In genomic region chr7:141480953-141481352, GRCh38 we compare ENCODE assay signal across 26 cellular contexts.
"Had no signal": no experiment of that assay in that cellular context is flagged by ENCODE, and none has a peak within 500 bp of the region (broad histone marks: within the 10 kb centered on the region; RNA-seq: fewer than 3 reads in every experiment).

No MANE protein-coding gene starts in this region.

- FAIRE-seq: astrocyte, K562 had no signal

- H3K9me3 Mint-ChIP-seq: activated B cell treated with CpG ODN at 0.5 μM for 24 hours; activated CD4-positive, alpha-beta T cell treated with anti-CD3 and anti-CD28 coated beads, Interleukin-2, amount 10 ng/mL, durations not matched to agents 24 days and 14 days; activated naive CD4-positive, alpha-beta T cell treated with anti-CD3 and anti-CD28 coated beads for 36 hours; activated T-helper 17 cell treated with anti-CD3 and anti-CD28 coated beads, Interleukin-2, amount 50 U/mL, for 72 hours; brain had no signal

- H3K4me1 ChIP-seq: SJCRH30 had no signal

- H3K27ac Mint-ChIP-seq: activated B cell treated with CpG ODN at 0.5 μM for 24 hours; activated CD4-positive, alpha-beta T cell treated with anti-CD3 and anti-CD28 coated beads, Interleukin-2, amount 10 ng/mL, durations not matched to agents 24 days and 14 days; activated naive CD4-positive, alpha-beta T cell treated with anti-CD3 and anti-CD28 coated beads for 36 hours; activated naive CD8-positive, alpha-beta T cell; activated T-helper 17 cell treated with anti-CD3 and anti-CD28 coated beads, Interleukin-2, amount 50 U/mL, for 72 hours; T-helper 17 cell had no signal

- H3K4me3 ChIP-seq: cardiac muscle cell, K562, SJCRH30 had no signal

- ATAC-seq: activated T-helper 17 cell treated with anti-CD3 and anti-CD28 coated beads, Interleukin-2, amount 50 U/mL, for 72 hours; K562; Right ventricle myocardium inferior; T-helper 17 cell had no signal

- H3K36me3 ChIP-seq: cardiac muscle cell, SJCRH30 had no signal

- H3K36me3 Mint-ChIP-seq: activated naive CD8-positive, alpha-beta T cell; brain had no signal

- DNase-seq: activated B cell treated with CpG ODN at 0.5 μM for 24 hours; activated CD4-positive, alpha-beta T cell treated with anti-CD3 and anti-CD28 coated beads for 1 hour; activated CD4-positive, alpha-beta T cell treated with anti-CD3 and anti-CD28 coated beads, Interleukin-2, amount 10 ng/mL, durations not matched to agents 24 days and 14 days; activated CD4-positive, alpha-beta T cell treated with anti-CD3 and anti-CD28 coated beads, Interleukin-2, amount 50 U/mL, for 48 hours; activated CD8-positive, alpha-beta memory T cell treated with anti-CD3 and anti-CD28 coated beads for 24 hours; activated gamma-delta T cell; activated naive CD4-positive, alpha-beta T cell treated with anti-CD3 and anti-CD28 coated beads for 36 hours; activated T-cell treated with anti-CD3 and anti-CD28 coated beads, Interleukin-2, amount 50 U/mL, for 48 hours; amygdala; Karpas-422; NCI-H1105 treated with DMSO at 0.1 percent for 48 hours; NCI-H1436 treated with DMSO at 0.1 percent for 48 hours; NCI-H1930; NCI-H2107; NCI-H510A treated with DMSO at 0.1 percent for 48 hours; RPMI8226; SJCRH30; T-helper 17 cell; T-helper 9 cell had no signal

- H3K9me3 ChIP-seq: SJCRH30 had no signal

- H3K4me1 Mint-ChIP-seq: activated B cell treated with CpG ODN at 0.5 μM for 24 hours; activated CD4-positive, alpha-beta T cell treated with anti-CD3 and anti-CD28 coated beads, Interleukin-2, amount 10 ng/mL, durations not matched to agents 24 days and 14 days; activated T-helper 17 cell treated with anti-CD3 and anti-CD28 coated beads, Interleukin-2, amount 50 U/mL, for 72 hours had no signal

- H3K27me3 Mint-ChIP-seq: brain had no signal

- H3K27ac ChIP-seq: cardiac muscle cell, SJCRH30 had no signal

- H3K4me3 Mint-ChIP-seq: activated B cell treated with CpG ODN at 0.5 μM for 24 hours; activated CD4-positive, alpha-beta T cell treated with anti-CD3 and anti-CD28 coated beads, Interleukin-2, amount 10 ng/mL, durations not matched to agents 24 days and 14 days; activated naive CD4-positive, alpha-beta T cell treated with anti-CD3 and anti-CD28 coated beads for 36 hours; activated naive CD8-positive, alpha-beta T cell; activated T-helper 17 cell treated with anti-CD3 and anti-CD28 coated beads, Interleukin-2, amount 50 U/mL, for 72 hours; brain; T-helper 17 cell had no signal

- H3K27me3 ChIP-seq: cardiac muscle cell had no signal
